1 cellular context compared by ENCODE assay signal in genomic region chr1:224217655-224218615, GRCh38.
TF ChIP-seq lines count a peak whose summit lies in the region.

No MANE protein-coding gene starts in this region.

TF ChIP-seq in IMR-90, 13 proteins besides CTCF, POLR2A, EP300 and RAD21 (continued from another document):
- no peak for TF ChIP-seq NFE2L2 (IDR thresholded peaks at IDR 0.05; ENCODE audit: low read depth, low read length)
